8 cellular contexts compared by ENCODE assay signal in genomic region chr6:33840064-33840926, GRCh38. TPM values are rescaled to one million over a fixed set of nuclear protein-coding genes. Genes with fewer than 3 reads are reported as not detected.
DNase-seq lines count a peak whose midpoint lies in the region; ATAC-seq and TF ChIP-seq lines count a peak whose summit lies in the region.

No MANE protein-coding gene starts in this region.

- H3K9me3 Mint-ChIP-seq in T-helper 1 cell treated with Interleukin-12 subunit alpha and Interleukin-12 subunit beta and Interleukin-4 antibody, amounts not matched to agents 30 μg/mL and 1 μg/mL, for 36 hours, result peaks cover 6% of the 10 kb centered on the region
- peaks cover 5% of the 10 kb centered on the region for H3K9me3 Mint-ChIP-seq in chondrocyte (ENCODE audit: low read depth)

- intact Hi-C loops in mucosa of descending colon (cut with DNase I, micrococcal nuclease), result no loop called here

- H3K27ac Mint-ChIP-seq in T-helper 1 cell treated with Interleukin-12 subunit alpha and Interleukin-12 subunit beta and Interleukin-4 antibody, amounts not matched to agents 30 μg/mL and 1 μg/mL, for 36 hours, result peak overlapping the region; percentile 73
- peak overlapping the region; percentile 83 for H3K27ac Mint-ChIP-seq in chondrocyte (ENCODE audit: unreplicated experiment)

- peak; percentile 68 for ATAC-seq in mucosa of descending colon
- ATAC-seq in GM18867 (IDR thresholded peaks at IDR 0.05; ENCODE audit: unreplicated experiment), result no peak

- peak overlapping the region; percentile 45 for H3K4me3 Mint-ChIP-seq in T-helper 1 cell treated with Interleukin-12 subunit alpha and Interleukin-12 subunit beta and Interleukin-4 antibody, amounts not matched to agents 30 μg/mL and 1 μg/mL, for 36 hours
- no peak overlapping the region for H3K4me3 Mint-ChIP-seq in chondrocyte (ENCODE audit: unreplicated experiment)

- peaks cover 7% of the 10 kb centered on the region for H3K4me1 ChIP-seq in mucosa of descending colon (ENCODE audit: low read depth)

- TF ChIP-seq CTCF in chondrocyte (IDR thresholded peaks at IDR 0.05) (no peak), mucosa of descending colon (IDR thresholded peaks at IDR 0.05) (no peak)

- DNase-seq in 8988T (peak; percentile 85), GM04504 (ENCODE audit: low read depth) (peak; percentile 96), HT1080 (ENCODE audit: low read depth) (peak; percentile 98), chondrocyte (ENCODE audit: low spot score) (no peak), mucosa of descending colon (peak in 1 of 3 donors; percentile 20), NCI-H1105 treated with DMSO at 0.1 percent for 48 hours (lab: John Stamatoyannopoulos, UW) (no peak)

- no peak overlapping the region for H3K4me3 ChIP-seq in mucosa of descending colon

- no peaks in the 10 kb centered on the region for H3K36me3 Mint-ChIP-seq in T-helper 1 cell treated with Interleukin-12 subunit alpha and Interleukin-12 subunit beta and Interleukin-4 antibody, amounts not matched to agents 30 μg/mL and 1 μg/mL, for 36 hours (ENCODE audit: low read depth)
- no peaks in the 10 kb centered on the region for H3K36me3 Mint-ChIP-seq in chondrocyte (ENCODE audit: low read depth)

- H3K36me3 ChIP-seq in mucosa of descending colon (ENCODE audit: low read depth), result no peaks in the 10 kb centered on the region

- peaks cover 21% of the 10 kb centered on the region for H3K4me1 Mint-ChIP-seq in T-helper 1 cell treated with Interleukin-12 subunit alpha and Interleukin-12 subunit beta and Interleukin-4 antibody, amounts not matched to agents 30 μg/mL and 1 μg/mL, for 36 hours (ENCODE audit: low read depth)
- H3K4me1 Mint-ChIP-seq in chondrocyte (ENCODE audit: low read depth), result peaks cover 35% of the 10 kb centered on the region

- peaks cover 16% of the 10 kb centered on the region for H3K27me3 Mint-ChIP-seq in T-helper 1 cell treated with Interleukin-12 subunit alpha and Interleukin-12 subunit beta and Interleukin-4 antibody, amounts not matched to agents 30 μg/mL and 1 μg/mL, for 36 hours (ENCODE audit: low read depth)
- no peaks in the 10 kb centered on the region for H3K27me3 Mint-ChIP-seq in chondrocyte (ENCODE audit: low read depth)

- no peaks in the 10 kb centered on the region for H3K9me3 ChIP-seq in mucosa of descending colon

RNA-seq across cellular contexts. Expression of gene MLN, which starts 36.5 kb away (rescaled TPM):
- not detected in 2 replicates for total RNA-seq in HT1080 (2014; rRNA removed; shearing (Covaris generic))
- not detected in 2 replicates for polyA plus RNA-seq in HT1080 (2015; cell fraction: cytosol; rRNA removed)
- not detected in 2 replicates for polyA plus RNA-seq in HT1080 (2015; cell fraction: nucleus; rRNA removed)
- total RNA-seq in chondrocyte (not detected in 3 replicates), mucosa of descending colon (not detected)

RNA-seq across cellular contexts. Expression of gene LEMD2, which starts 51.4 kb away (rescaled TPM):
- total RNA-seq in HT1080 (2014; rRNA removed; shearing (Covaris generic)), result 33.8 and 39.7 TPM in 2 replicates
- polyA plus RNA-seq in HT1080 (2015; cell fraction: cytosol; rRNA removed), result 42.7 and 44.1 TPM in 2 replicates
- polyA plus RNA-seq in HT1080 (2015; cell fraction: nucleus; rRNA removed), result 98.5 and 119 TPM in 2 replicates
- total RNA-seq in chondrocyte (57.3 to 61.6 TPM (median 60.1 TPM) in 3 replicates), mucosa of descending colon (10 to 100 TPM; 57.2 to 73.6 (median 59.6) TPM)

Comparison
In these comparisons a context has a peak if more than half of its experiments do, and no peak if none do; other contexts are left out.
1. DNase-seq: peak in 8988T (single experiment), GM04504 (single experiment) and HT1080 (single experiment); none in chondrocyte (single experiment) and NCI-H1105 treated with DMSO at 0.1 percent for 48 hours (single experiment).